Comparison of ENCODE assay signal across 8 cellular contexts in the genomic region with DNA sequence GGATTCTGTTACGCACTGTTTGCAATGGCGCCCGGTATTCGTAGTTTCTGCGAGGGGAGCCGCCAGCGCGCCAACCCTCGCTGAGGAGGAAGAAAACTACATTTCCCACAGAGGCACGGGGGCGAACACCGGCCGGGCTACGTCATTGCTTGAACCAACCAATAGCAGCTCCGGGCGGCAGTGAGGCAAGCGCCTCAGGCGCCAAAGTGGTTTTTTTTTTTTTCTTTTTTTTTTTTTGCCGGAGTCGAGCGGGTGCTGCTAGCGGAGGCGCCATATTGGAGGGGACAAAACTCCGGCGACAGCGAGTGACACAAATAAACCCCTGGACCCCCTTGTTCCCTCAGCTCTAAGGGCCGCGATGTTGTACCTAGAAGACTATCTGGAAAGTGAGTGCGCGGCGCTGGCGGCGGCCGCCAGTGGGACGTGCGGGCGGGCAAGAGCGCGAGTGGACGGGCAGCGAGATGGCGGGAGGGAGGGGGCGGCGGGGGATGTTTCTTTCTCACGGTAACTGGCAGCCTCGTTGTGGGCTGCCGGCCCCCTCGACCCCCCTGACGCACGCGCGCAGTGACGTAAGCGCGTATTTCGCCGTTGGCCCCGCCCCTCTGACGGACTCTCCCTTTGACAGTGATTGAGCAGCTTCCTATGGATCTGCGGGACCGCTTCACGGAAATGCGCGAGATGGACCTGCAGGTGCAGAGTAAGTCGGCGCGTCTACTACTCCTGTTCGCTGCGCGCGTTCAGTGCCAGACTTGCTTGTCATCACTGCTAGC.
DNase-seq lines count a peak whose midpoint lies in the region; ATAC-seq and TF ChIP-seq lines count a peak whose summit lies in the region.

A gene with protein sequence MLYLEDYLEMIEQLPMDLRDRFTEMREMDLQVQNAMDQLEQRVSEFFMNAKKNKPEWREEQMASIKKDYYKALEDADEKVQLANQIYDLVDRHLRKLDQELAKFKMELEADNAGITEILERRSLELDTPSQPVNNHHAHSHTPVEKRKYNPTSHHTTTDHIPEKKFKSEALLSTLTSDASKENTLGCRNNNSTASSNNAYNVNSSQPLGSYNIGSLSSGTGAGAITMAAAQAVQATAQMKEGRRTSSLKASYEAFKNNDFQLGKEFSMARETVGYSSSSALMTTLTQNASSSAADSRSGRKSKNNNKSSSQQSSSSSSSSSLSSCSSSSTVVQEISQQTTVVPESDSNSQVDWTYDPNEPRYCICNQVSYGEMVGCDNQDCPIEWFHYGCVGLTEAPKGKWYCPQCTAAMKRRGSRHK (plus strand): TSS at position 239 of the 770 bp plus-strand sequence. CDS start 120 bp downstream, at position 359.

- TF ChIP-seq CTCF in GM06990 (IDR thresholded peaks at IDR 0.05; ENCODE audit: insufficient read depth, low read length, poor library complexity, severe bottlenecking), result no peak

- peaks cover 5% of the 10 kb centered on the region for H3K27me3 Mint-ChIP-seq in activated naive CD4-positive, alpha-beta T cell treated with anti-CD3 and anti-CD28 coated beads, Interleukin-2, amount 50 U/mL, for 24 hours

- peak within 1 kb of the TSS; percentile 96 for H3K4me3 Mint-ChIP-seq in activated naive CD4-positive, alpha-beta T cell treated with anti-CD3 and anti-CD28 coated beads, Interleukin-2, amount 50 U/mL, for 24 hours

- DNase-seq in GM06990 (ENCODE audit: extremely low read depth, insufficient read length), result peak; percentile 98
- peak; percentile 100 for DNase-seq in NCI-H1092 (lab: John Stamatoyannopoulos, UW)
- peak; percentile 91 for DNase-seq in germinal center (ENCODE audit: low spot score)
- peak; percentile 86 for DNase-seq in non-pigmented ciliary epithelial cell (ENCODE audit: low read depth)
- DNase-seq in superior temporal gyrus (ENCODE audit: extremely low spot score), result peak; percentile 98

- no peaks in the 10 kb centered on the region for H3K27me3 ChIP-seq in GM06990 (replicated peaks; ENCODE audit: control insufficient read depth, insufficient read depth, low read length)

- H3K36me3 Mint-ChIP-seq in activated naive CD4-positive, alpha-beta T cell treated with anti-CD3 and anti-CD28 coated beads, Interleukin-2, amount 50 U/mL, for 24 hours, result peaks cover 5% of the 10 kb centered on the region

- no peaks in the 10 kb centered on the region; the same call in 1 of the 2 replicates for H3K36me3 ChIP-seq in GM06990 (ENCODE audit: control insufficient read depth, insufficient read depth, low read length)

- H3K4me3 ChIP-seq in GM06990 (replicated peaks; ENCODE audit: low read depth, low read length), result peak within 1 kb of the TSS; percentile 93

- H3K9me3 Mint-ChIP-seq in activated naive CD4-positive, alpha-beta T cell treated with anti-CD3 and anti-CD28 coated beads, Interleukin-2, amount 50 U/mL, for 24 hours, result no peaks in the 10 kb centered on the region

- H3K27ac Mint-ChIP-seq in activated naive CD4-positive, alpha-beta T cell treated with anti-CD3 and anti-CD28 coated beads, Interleukin-2, amount 50 U/mL, for 24 hours, result peak within 1 kb of the TSS; percentile 98

- H3K4me1 Mint-ChIP-seq in activated naive CD4-positive, alpha-beta T cell treated with anti-CD3 and anti-CD28 coated beads, Interleukin-2, amount 50 U/mL, for 24 hours, result peaks cover 24% of the 10 kb centered on the region

- ATAC-seq in HG02588 (IDR thresholded peaks at IDR 0.05; ENCODE audit: unreplicated experiment), result peak; percentile 96
- ATAC-seq in SK-N-SH treated with all-trans-retinoic acid at 6 μM for 48 hours, result peak; percentile 97

TF ChIP-seq in SK-N-SH treated with all-trans-retinoic acid at 6 μM for 48 hours, 23 proteins besides CTCF, POLR2A, EP300 and RAD21 (continues in another document):
- TF ChIP-seq, protein P1, sequence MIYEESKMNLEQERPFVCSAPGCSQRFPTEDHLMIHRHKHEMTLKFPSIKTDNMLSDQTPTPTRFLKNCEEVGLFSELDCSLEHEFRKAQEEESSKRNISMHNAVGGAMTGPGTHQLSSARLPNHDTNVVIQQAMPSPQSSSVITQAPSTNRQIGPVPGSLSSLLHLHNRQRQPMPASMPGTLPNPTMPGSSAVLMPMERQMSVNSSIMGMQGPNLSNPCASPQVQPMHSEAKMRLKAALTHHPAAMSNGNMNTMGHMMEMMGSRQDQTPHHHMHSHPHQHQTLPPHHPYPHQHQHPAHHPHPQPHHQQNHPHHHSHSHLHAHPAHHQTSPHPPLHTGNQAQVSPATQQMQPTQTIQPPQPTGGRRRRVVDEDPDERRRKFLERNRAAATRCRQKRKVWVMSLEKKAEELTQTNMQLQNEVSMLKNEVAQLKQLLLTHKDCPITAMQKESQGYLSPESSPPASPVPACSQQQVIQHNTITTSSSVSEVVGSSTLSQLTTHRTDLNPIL (CRISPR knock-in tag; IDR thresholded peaks at IDR 0.05; ENCODE audit: low read depth), result no peak
- TF ChIP-seq ARNTL (CRISPR knock-in tag; IDR thresholded peaks at IDR 0.05; ENCODE audit: borderline replicate concordance, low read depth) (no peak), ZNF565 (CRISPR knock-in tag; conservative IDR thresholded peaks at IDR 0.05; ENCODE audit: low read depth) (no peak), SNAI2 (CRISPR knock-in tag; IDR thresholded peaks at IDR 0.05) (no peak), ZNF70 (CRISPR knock-in tag; IDR thresholded peaks at IDR 0.05) (no peak), ISL1 (CRISPR knock-in tag; IDR thresholded peaks at IDR 0.05) (no peak), ZFP3 (CRISPR knock-in tag; IDR thresholded peaks at IDR 0.05) (no peak)
- TF ChIP-seq, protein P2, sequence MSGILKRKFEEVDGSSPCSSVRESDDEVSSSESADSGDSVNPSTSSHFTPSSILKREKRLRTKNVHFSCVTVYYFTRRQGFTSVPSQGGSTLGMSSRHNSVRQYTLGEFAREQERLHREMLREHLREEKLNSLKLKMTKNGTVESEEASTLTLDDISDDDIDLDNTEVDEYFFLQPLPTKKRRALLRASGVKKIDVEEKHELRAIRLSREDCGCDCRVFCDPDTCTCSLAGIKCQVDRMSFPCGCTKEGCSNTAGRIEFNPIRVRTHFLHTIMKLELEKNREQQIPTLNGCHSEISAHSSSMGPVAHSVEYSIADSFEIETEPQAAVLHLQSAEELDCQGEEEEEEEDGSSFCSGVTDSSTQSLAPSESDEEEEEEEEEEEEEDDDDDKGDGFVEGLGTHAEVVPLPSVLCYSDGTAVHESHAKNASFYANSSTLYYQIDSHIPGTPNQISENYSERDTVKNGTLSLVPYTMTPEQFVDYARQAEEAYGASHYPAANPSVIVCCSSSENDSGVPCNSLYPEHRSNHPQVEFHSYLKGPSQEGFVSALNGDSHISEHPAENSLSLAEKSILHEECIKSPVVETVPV (CRISPR knock-in tag; IDR thresholded peaks at IDR 0.05), result no peak
- TF ChIP-seq, protein P3, sequence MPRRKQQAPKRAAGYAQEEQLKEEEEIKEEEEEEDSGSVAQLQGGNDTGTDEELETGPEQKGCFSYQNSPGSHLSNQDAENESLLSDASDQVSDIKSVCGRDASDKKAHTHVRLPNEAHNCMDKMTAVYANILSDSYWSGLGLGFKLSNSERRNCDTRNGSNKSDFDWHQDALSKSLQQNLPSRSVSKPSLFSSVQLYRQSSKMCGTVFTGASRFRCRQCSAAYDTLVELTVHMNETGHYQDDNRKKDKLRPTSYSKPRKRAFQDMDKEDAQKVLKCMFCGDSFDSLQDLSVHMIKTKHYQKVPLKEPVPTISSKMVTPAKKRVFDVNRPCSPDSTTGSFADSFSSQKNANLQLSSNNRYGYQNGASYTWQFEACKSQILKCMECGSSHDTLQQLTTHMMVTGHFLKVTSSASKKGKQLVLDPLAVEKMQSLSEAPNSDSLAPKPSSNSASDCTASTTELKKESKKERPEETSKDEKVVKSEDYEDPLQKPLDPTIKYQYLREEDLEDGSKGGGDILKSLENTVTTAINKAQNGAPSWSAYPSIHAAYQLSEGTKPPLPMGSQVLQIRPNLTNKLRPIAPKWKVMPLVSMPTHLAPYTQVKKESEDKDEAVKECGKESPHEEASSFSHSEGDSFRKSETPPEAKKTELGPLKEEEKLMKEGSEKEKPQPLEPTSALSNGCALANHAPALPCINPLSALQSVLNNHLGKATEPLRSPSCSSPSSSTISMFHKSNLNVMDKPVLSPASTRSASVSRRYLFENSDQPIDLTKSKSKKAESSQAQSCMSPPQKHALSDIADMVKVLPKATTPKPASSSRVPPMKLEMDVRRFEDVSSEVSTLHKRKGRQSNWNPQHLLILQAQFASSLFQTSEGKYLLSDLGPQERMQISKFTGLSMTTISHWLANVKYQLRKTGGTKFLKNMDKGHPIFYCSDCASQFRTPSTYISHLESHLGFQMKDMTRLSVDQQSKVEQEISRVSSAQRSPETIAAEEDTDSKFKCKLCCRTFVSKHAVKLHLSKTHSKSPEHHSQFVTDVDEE (CRISPR knock-in tag; IDR thresholded peaks at IDR 0.05), result peak; percentile 52; the same call in 1 of the 2 replicates
- TF ChIP-seq, protein P4, sequence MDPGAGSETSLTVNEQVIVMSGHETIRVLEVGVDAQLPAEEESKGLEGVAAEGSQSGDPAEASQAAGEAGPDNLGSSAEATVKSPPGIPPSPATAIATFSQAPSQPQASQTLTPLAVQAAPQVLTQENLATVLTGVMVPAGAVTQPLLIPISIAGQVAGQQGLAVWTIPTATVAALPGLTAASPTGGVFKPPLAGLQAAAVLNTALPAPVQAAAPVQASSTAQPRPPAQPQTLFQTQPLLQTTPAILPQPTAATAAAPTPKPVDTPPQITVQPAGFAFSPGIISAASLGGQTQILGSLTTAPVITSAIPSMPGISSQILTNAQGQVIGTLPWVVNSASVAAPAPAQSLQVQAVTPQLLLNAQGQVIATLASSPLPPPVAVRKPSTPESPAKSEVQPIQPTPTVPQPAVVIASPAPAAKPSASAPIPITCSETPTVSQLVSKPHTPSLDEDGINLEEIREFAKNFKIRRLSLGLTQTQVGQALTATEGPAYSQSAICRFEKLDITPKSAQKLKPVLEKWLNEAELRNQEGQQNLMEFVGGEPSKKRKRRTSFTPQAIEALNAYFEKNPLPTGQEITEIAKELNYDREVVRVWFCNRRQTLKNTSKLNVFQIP (CRISPR knock-in tag; IDR thresholded peaks at IDR 0.05; ENCODE audit: borderline replicate concordance, low read depth), result no peak

Comparison
In these comparisons a context has a peak if more than half of its experiments do, and no peak if none do; other contexts are left out.
1. Peak in every context shown above with its lines: DNase-seq, ATAC-seq and H3K4me3 ChIP-seq.